ENCODE assay signal across 8 cellular contexts in genomic region chr1:156491151-156491949, GRCh38. TPM values are rescaled to one million over a fixed set of nuclear protein-coding genes. Genes with fewer than 3 reads are reported as not detected.
DNase-seq lines count a peak whose midpoint lies in the region; ATAC-seq, FAIRE-seq and TF ChIP-seq lines count a peak whose summit lies in the region.

No MANE protein-coding gene starts in this region.

- H3K4me1 ChIP-seq in astrocyte (ENCODE audit: insufficient read depth, low read length) = peaks cover 44% of the 10 kb centered on the region

- intact Hi-C loops in natural killer cell (cut with micrococcal nuclease) = no loop called here

- H3K9me3 ChIP-seq in astrocyte (ENCODE audit: insufficient read depth, low read depth, low read length) = no peaks in the 10 kb centered on the region

- H3K27ac Mint-ChIP-seq in astrocyte (ENCODE audit: unreplicated experiment) (no peak overlapping the region), natural killer cell (peak overlapping the region; percentile 89 to 97)

- peaks cover 100% of the 10 kb centered on the region for H4K20me1 ChIP-seq in astrocyte (ENCODE audit: insufficient read depth, low read length)

- peaks cover 100% of the 10 kb centered on the region for H3K79me2 ChIP-seq in astrocyte (ENCODE audit: insufficient read depth, low read length)

- H2AFZ ChIP-seq in astrocyte (ENCODE audit: low read depth, low read length) = no peak overlapping the region

- FAIRE-seq in astrocyte (lab: Jason Lieb, UNC) = no peak

- H3K4me3 Mint-ChIP-seq in astrocyte (ENCODE audit: unreplicated experiment) (peak overlapping the region; percentile 54), natural killer cell (peak overlapping the region; percentile 74)

- H3K36me3 Mint-ChIP-seq in astrocyte (ENCODE audit: low read depth, unreplicated experiment) = peaks cover 16% of the 10 kb centered on the region
- no peaks in the 10 kb centered on the region for H3K36me3 Mint-ChIP-seq in natural killer cell

- no peak for TF ChIP-seq CTCF in HL-60 (IDR thresholded peaks at IDR 0.05; ENCODE audit: insufficient read depth, low read length)
- TF ChIP-seq CTCF in astrocyte (IDR thresholded peaks at IDR 0.05; ENCODE audit: insufficient read depth, low read depth, low read length) = no peak
- no peak for TF ChIP-seq CTCF in natural killer cell (IDR thresholded peaks at IDR 0.05)

- H3K27me3 ChIP-seq in HL-60 (ENCODE audit: insufficient read depth, poor library complexity, severe bottlenecking) = no peaks in the 10 kb centered on the region
- no peaks in the 10 kb centered on the region for H3K27me3 ChIP-seq in astrocyte (ENCODE audit: insufficient read depth, low read length)

- no peaks in the 10 kb centered on the region for H3K27me3 Mint-ChIP-seq in astrocyte (ENCODE audit: low read depth, unreplicated experiment)
- no peaks in the 10 kb centered on the region for H3K27me3 Mint-ChIP-seq in natural killer cell (ENCODE audit: low read depth in 2 of 2)

- DNase-seq in CD1c-positive myeloid dendritic cell (ENCODE audit: extremely low spot score) (peak; percentile 73), HL-60 (ENCODE audit: low read depth in 1 of 2, low spot score in 1 of 2) (peak; percentile 63 to 78), astrocyte (ENCODE audit: low read depth) (no peak), natural killer cell (no peak), amniotic stem cell (lab: John Stamatoyannopoulos, UW) (no peak)
- DNase-seq in stimulated activated CD4-positive, alpha-beta T cell treated with anti-CD3 and anti-CD28 coated beads, Interleukin-2, amount 100 ng/mL, for 48 hours = no peak

- ATAC-seq in natural killer cell (no peak), HG03354 (IDR thresholded peaks at IDR 0.05; ENCODE audit: poor library complexity, severe bottlenecking, unreplicated experiment) (no peak), GM19395 (IDR thresholded peaks at IDR 0.05; ENCODE audit: unreplicated experiment) (no peak)

- H3K4me3 ChIP-seq in HL-60 (replicated peaks; ENCODE audit: insufficient read depth, low read length) = peak overlapping the region; percentile 33
- peak overlapping the region; percentile 29 for H3K4me3 ChIP-seq in astrocyte (ENCODE audit: insufficient read depth, low read depth, low read length)

- H3K4me1 Mint-ChIP-seq in astrocyte (ENCODE audit: low read depth, unreplicated experiment) = peaks cover 63% of the 10 kb centered on the region
- H3K4me1 Mint-ChIP-seq in natural killer cell = peaks cover 90 to 98% of the 10 kb centered on the region in 2 donors

- peak overlapping the region; percentile 76 for H3K4me2 ChIP-seq in astrocyte (ENCODE audit: low read length)

- H3K27ac ChIP-seq in HL-60 (replicated peaks) (peak overlapping the region; percentile 66), astrocyte (ENCODE audit: low read depth, low read length) (no peak overlapping the region)

- H3K9ac ChIP-seq in astrocyte (ENCODE audit: low read length) = peak overlapping the region; percentile 50

- H3K36me3 ChIP-seq in astrocyte (ENCODE audit: insufficient read depth, low read length) = no peaks in the 10 kb centered on the region

- H3K9me3 Mint-ChIP-seq in astrocyte (ENCODE audit: unreplicated experiment) = no peaks in the 10 kb centered on the region
- H3K9me3 Mint-ChIP-seq in natural killer cell = no peaks in the 10 kb centered on the region

RNA-seq across cellular contexts. Expression of gene MEF2D, which starts 9.2 kb away (rescaled TPM):
- total RNA-seq in astrocyte = 51.7 and 56.6 TPM in 2 replicates
- 100 to 1,000 TPM; 232 to 298 (median 284) TPM for total RNA-seq in natural killer cell

Comparison
In these comparisons a context has a peak if more than half of its experiments do, and no peak if none do; other contexts are left out.
1. DNase-seq: peak in CD1c-positive myeloid dendritic cell (single experiment) and HL-60 (2 of 2); none in astrocyte (single experiment), natural killer cell (single experiment), amniotic stem cell (single experiment) and stimulated activated CD4-positive, alpha-beta T cell treated with anti-CD3 and anti-CD28 coated beads, Interleukin-2, amount 100 ng/mL, for 48 hours (0 of 2).